In the genomic region with DNA sequence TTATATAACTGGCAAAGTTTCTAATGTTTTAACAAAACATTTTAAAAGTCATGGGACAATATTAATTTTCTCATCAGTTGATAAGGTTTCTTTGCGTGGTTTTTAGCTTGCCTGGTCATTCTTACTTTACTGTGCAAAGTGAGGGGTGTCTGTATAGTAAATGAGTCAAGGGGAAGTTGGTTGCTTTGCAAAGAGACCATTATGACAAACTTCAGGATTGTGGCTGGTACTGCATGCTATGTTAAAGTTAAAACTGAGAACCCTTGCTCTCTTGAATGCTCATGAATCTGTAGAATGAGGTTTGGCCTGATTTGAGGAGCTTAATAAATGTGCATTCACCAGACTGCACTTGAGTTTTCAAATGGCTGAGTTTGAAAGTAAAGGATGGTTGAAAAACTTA, we compare ENCODE assay signal across 24 cellular contexts. TPM values are rescaled to one million over a fixed set of nuclear protein-coding genes. Genes with fewer than 3 reads are reported as not detected.
DNase-seq lines count a peak whose midpoint lies in the region; ATAC-seq and TF ChIP-seq lines count a peak whose summit lies in the region.
"Had no signal": no experiment of that assay in that cellular context is flagged by ENCODE, and none has a peak within 500 bp of the region (broad histone marks: within the 10 kb centered on the region; RNA-seq: fewer than 3 reads in every experiment).

No MANE protein-coding gene starts in this region.

- 50% methylated on average over 1 of the region's 1 CpG for WGBS in right lobe of liver (ENCODE audit: insufficient coverage, low coverage, low lambda C conversion rate, missing lambda C conversion rate)

- H3K9me3 ChIP-seq in right lobe of liver = no peaks in the 10 kb centered on the region
- H3K9me3 ChIP-seq: esophagus muscularis mucosa, left lung, psoas muscle, SJCRH30, suprapubic skin had no signal

- H3K4me1 ChIP-seq in right lobe of liver = no peaks in the 10 kb centered on the region
- H3K4me1 ChIP-seq: esophagus muscularis mucosa, left lung, neural progenitor cell, psoas muscle, SJCRH30, suprapubic skin had no signal

- intact Hi-C loops in left cardiac atrium (cut with DNase I) = no loop called here
- intact Hi-C loops in right lobe of liver (cut with DNase I) = no loop called here

- no peak overlapping the region for H3K4me3 Mint-ChIP-seq in IgD-negative memory B cell
- H3K4me3 Mint-ChIP-seq: central memory CD8-positive, alpha-beta T cell; neural progenitor cell; T-helper 2 cell treated with Interferon-gamma antibody and Interleukin-4, amounts not matched to agents 5 μg/mL and 100 μg/mL, for 36 hours had no signal

- H3K27ac ChIP-seq in right lobe of liver = no peak overlapping the region
- H3K27ac ChIP-seq: esophagus muscularis mucosa, left lung, neural progenitor cell, psoas muscle, SJCRH30, suprapubic skin had no signal

- peak overlapping the region in 2 of 3 donors; percentile 32 to 81 for H3K27ac Mint-ChIP-seq in IgD-negative memory B cell
- H3K27ac Mint-ChIP-seq: neural progenitor cell; T-helper 2 cell treated with Interferon-gamma antibody and Interleukin-4, amounts not matched to agents 5 μg/mL and 100 μg/mL, for 36 hours had no signal

- no peaks in the 10 kb centered on the region for H3K27me3 Mint-ChIP-seq in IgD-negative memory B cell

- H3K4me1 Mint-ChIP-seq in IgD-negative memory B cell = peaks cover 0 to 1% (median 0%) of the 10 kb centered on the region in 3 donors
- H3K4me1 Mint-ChIP-seq: central memory CD8-positive, alpha-beta T cell; neural progenitor cell had no signal

- H3K27me3 ChIP-seq in right lobe of liver = no peaks in the 10 kb centered on the region
- H3K27me3 ChIP-seq: esophagus muscularis mucosa, left lung, neural progenitor cell, SJCRH30, suprapubic skin had no signal

- H3K4me3 ChIP-seq in right lobe of liver = no peak overlapping the region
- H3K4me3 ChIP-seq: esophagus muscularis mucosa, K562, left lung, neural progenitor cell, psoas muscle, SJCRH30, suprapubic skin had no signal

- no peaks in the 10 kb centered on the region for H3K36me3 ChIP-seq in right lobe of liver
- H3K36me3 ChIP-seq: esophagus muscularis mucosa, left lung, neural progenitor cell, SJCRH30, suprapubic skin had no signal

- H3K36me3 Mint-ChIP-seq in IgD-negative memory B cell = peaks cover 10% of the 10 kb centered on the region
- H3K36me3 Mint-ChIP-seq: neural progenitor cell had no signal

- no peak for TF ChIP-seq CTCF in right lobe of liver (IDR thresholded peaks at IDR 0.05)

- DNase-seq in left cardiac atrium = no peak
- no peak for DNase-seq in right lobe of liver
- DNase-seq in hepatic stellate cell (ENCODE audit: low spot score) = no peak
- DNase-seq: activated gamma-delta T cell treated with Interleukin-2 at 50 U/mL for 16 hours; anterior cingulate cortex; H7; left lung; NCI-H1048; NCI-H526 treated with DMSO at 0.1 percent for 48 hours; psoas muscle; SJCRH30; small intestine; stimulated activated CD4-positive, alpha-beta T cell treated with anti-CD3 and anti-CD28 coated beads, Interleukin-4, amount 100 ng/mL, for 4 hours had no signal

- H3K9me3 Mint-ChIP-seq in IgD-negative memory B cell = no peaks in the 10 kb centered on the region
- H3K9me3 Mint-ChIP-seq: central memory CD8-positive, alpha-beta T cell; neural progenitor cell; T-helper 2 cell treated with Interferon-gamma antibody and Interleukin-4, amounts not matched to agents 5 μg/mL and 100 μg/mL, for 36 hours had no signal

- ATAC-seq in GM18502 (IDR thresholded peaks at IDR 0.05; ENCODE audit: poor library complexity, unreplicated experiment) (peak; percentile 73), GM19023 (IDR thresholded peaks at IDR 0.05; ENCODE audit: unreplicated experiment) (peak; percentile 55), HG02884 (IDR thresholded peaks at IDR 0.05; ENCODE audit: unreplicated experiment) (peak; percentile 75), left cardiac atrium (no peak), right lobe of liver (no peak)
- ATAC-seq in activated CD4-positive, CD25-positive, alpha-beta regulatory T cell treated with anti-CD3 and anti-CD28 coated beads, Interleukin-2, amount 50 U/mL, for 24 hours = no peak
- ATAC-seq: K562, left lung, psoas muscle had no signal

- TF ChIP-seq POLR2A in right lobe of liver (IDR thresholded peaks at IDR 0.05) = no peak

RNA-seq across cellular contexts. Expression of a gene that starts 47.0 kb away (rescaled TPM):
- 20.8 TPM for polyA plus RNA-seq in IgD-negative memory B cell
- 10 to 100 TPM; 17.2 to 18.7 TPM for total RNA-seq in left cardiac atrium
- total RNA-seq in right lobe of liver = 1 to 10 TPM in 5 of 6 experiments, under 1 TPM in 1; 0.86 to 2.4 (median 1.8) TPM
- total RNA-seq: K562, SJCRH30 had no signal

RNA-seq across cellular contexts. Expression of a gene that starts 47.4 kb away (rescaled TPM):
- polyA plus RNA-seq in IgD-negative memory B cell = 6.2 TPM
- total RNA-seq in left cardiac atrium (10 to 100 TPM in 1 of 2 donors, 1 to 10 TPM in 1; 6.1 to 13.0 TPM), right lobe of liver (1 to 10 TPM in 3 of 6 experiments, under 1 TPM in 3; 0.12 to 1.6 (median 0.73) TPM)
- total RNA-seq: K562 had no signal
- polyA plus RNA-seq: K562 had no signal

Comparison
In these comparisons a context has a peak if more than half of its experiments do, and no peak if none do; other contexts are left out.
1. ATAC-seq: peak in GM18502 (single experiment), GM19023 (single experiment) and HG02884 (single experiment); none in left cardiac atrium (0 of 2), activated CD4-positive, CD25-positive, alpha-beta regulatory T cell treated with anti-CD3 and anti-CD28 coated beads, Interleukin-2, amount 50 U/mL, for 24 hours (0 of 2) and right lobe of liver (0 of 4).
2. RNA of a gene that starts 47.0 kb away (total RNA-seq): 17.2 to 18.7 TPM in left cardiac atrium; 0.86 to 2.4 TPM in right lobe of liver; every median in the first group is over 4 times any median in the second.